14 cellular contexts compared by ENCODE assay signal in the genomic region with DNA sequence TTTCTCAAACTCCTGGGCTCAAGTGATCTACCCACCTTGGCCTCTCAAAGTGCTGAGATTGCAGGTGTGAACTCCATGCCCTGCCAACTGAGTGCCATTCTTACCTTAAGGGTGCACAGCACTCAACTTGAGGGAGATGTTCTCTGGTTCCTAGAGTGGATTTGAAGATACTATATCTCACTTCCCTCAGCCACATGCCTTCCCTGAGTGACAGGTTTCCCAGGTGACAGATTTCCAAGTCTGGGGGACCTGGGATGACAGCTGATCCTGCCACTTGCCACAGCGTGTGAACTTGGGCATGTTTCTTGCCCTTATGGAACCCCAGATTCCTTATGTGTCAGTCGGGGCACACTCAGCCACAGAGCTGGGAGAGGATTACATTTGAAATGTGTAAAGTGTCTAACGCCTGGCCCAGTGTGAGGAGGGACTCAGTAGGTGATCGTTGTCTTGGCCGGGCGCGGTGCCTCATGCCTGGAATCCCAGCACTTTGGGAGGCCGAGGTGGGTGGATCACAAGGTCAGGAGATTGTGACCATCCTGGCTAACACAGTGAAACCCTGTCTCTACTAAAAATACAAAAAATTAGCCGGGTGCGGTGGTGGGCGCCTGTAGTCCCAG. TPM values are rescaled to one million over a fixed set of nuclear protein-coding genes. Genes with fewer than 3 reads are reported as not detected.
A peak's percentile ranks its signal among the peaks of the same experiment; 100 is the strongest.
DNase-seq lines count a peak whose midpoint lies in the region; ATAC-seq and TF ChIP-seq lines count a peak whose summit lies in the region.
"Had no signal": no experiment of that assay in that cellular context is flagged by ENCODE, and none has a peak within 500 bp of the region (broad histone marks: within the 10 kb centered on the region; RNA-seq: fewer than 3 reads in every experiment).

No MANE protein-coding gene starts in this region.

- H3K4me2 ChIP-seq in BLaER1: peak overlapping the region; percentile 95; the same call in 1 of the 2 replicates

- no peak overlapping the region for H3K4me3 ChIP-seq in BLaER1
- H3K4me3 ChIP-seq in gastroesophageal sphincter: no peak overlapping the region
- H3K4me3 ChIP-seq in skin epidermis: no peak overlapping the region

- TF ChIP-seq CTCF in gastroesophageal sphincter (IDR thresholded peaks at IDR 0.05): no peak
- TF ChIP-seq CTCF in mesothelial cell of epicardium (IDR thresholded peaks at IDR 0.05; ENCODE audit: unreplicated experiment): no peak

- TF ChIP-seq POLR2A in gastroesophageal sphincter (IDR thresholded peaks at IDR 0.05): no peak

- no peaks in the 10 kb centered on the region for H3K36me3 Mint-ChIP-seq in mesothelial cell of epicardium
- H3K36me3 Mint-ChIP-seq: CD8-positive, alpha-beta T cell had no signal

- H3K4me1 ChIP-seq in BLaER1 (peaks cover 100% of the 10 kb centered on the region), gastroesophageal sphincter (peaks cover 6 to 99% (median 48%) of the 10 kb centered on the region in 3 donors)

- H3K27me3 ChIP-seq in BLaER1 (no peaks in the 10 kb centered on the region), gastroesophageal sphincter (no peaks in the 10 kb centered on the region)

- H3K27me3 Mint-ChIP-seq in mesothelial cell of epicardium (ENCODE audit: low read depth): no peaks in the 10 kb centered on the region

- TF ChIP-seq EP300 in gastroesophageal sphincter (IDR thresholded peaks at IDR 0.05): no peak

- H3K27ac ChIP-seq in BLaER1 (peak overlapping the region; percentile 10; the same call in 1 of the 2 replicates), gastroesophageal sphincter (peak overlapping the region; percentile 94 to 96 (median 94)), skin epidermis (peak overlapping the region in 13 of 21 experiments; percentile 13 to 93 (median 80))

- H3K9me3 ChIP-seq in BLaER1 (no peaks in the 10 kb centered on the region), gastroesophageal sphincter (no peaks in the 10 kb centered on the region)

- no peak for ATAC-seq in gastroesophageal sphincter
- no peak for ATAC-seq in GM19395 (IDR thresholded peaks at IDR 0.05; ENCODE audit: unreplicated experiment)
- ATAC-seq in HG02759 (IDR thresholded peaks at IDR 0.05; ENCODE audit: unreplicated experiment): no peak
- ATAC-seq: CD8-positive, alpha-beta T cell; SK-N-SH treated with all-trans-retinoic acid at 6 μM for 48 hours had no signal

- no peaks in the 10 kb centered on the region for H3K9me3 Mint-ChIP-seq in mesothelial cell of epicardium
- H3K9me3 Mint-ChIP-seq: CD8-positive, alpha-beta T cell had no signal

- H3K9ac ChIP-seq in BLaER1: 0 out of 2 replicates have a peak overlapping the region, but pooled peaks have one; percentile 76

- no peak overlapping the region for H3K4me3 Mint-ChIP-seq in mesothelial cell of epicardium
- H3K4me3 Mint-ChIP-seq: CD8-positive, alpha-beta T cell had no signal

- 93% methylated on average over 3 to 6 of the region's 11 CpGs for WGBS in gastroesophageal sphincter (ENCODE audit: low coverage in 1 of 2), 2 donors

- H3K4me1 Mint-ChIP-seq in mesothelial cell of epicardium: peaks cover 57% of the 10 kb centered on the region

- H3K27ac Mint-ChIP-seq in mesothelial cell of epicardium: no peak overlapping the region

- H4K20me1 ChIP-seq in BLaER1: no peaks in the 10 kb centered on the region

- H3K36me3 ChIP-seq in BLaER1 (no peaks in the 10 kb centered on the region), gastroesophageal sphincter (no peaks in the 10 kb centered on the region)

- DNase-seq in NAMALWA (ENCODE audit: low spot score): peak; percentile 3
- DNase-seq in mesothelial cell of epicardium (ENCODE audit: low spot score in 2 of 2, unreplicated experiment in 2 of 2): no peak
- DNase-seq in 8988T: no peak
- DNase-seq: CD8-positive, alpha-beta T cell; cortex of kidney; kidney had no signal

RNA-seq across cellular contexts. Expression of a gene that starts 29.6 kb away (rescaled TPM):
- 100 to 1,000 TPM in 3 of 4 donors, 10 to 100 TPM in 1; 74.5 to 169 (median 116) TPM for total RNA-seq in gastroesophageal sphincter
- total RNA-seq in mesothelial cell of epicardium: 186 to 192 TPM (median 191 TPM) in 3 replicates

RNA-seq across cellular contexts. Expression of a gene that starts 46.3 kb away (rescaled TPM):
- total RNA-seq in gastroesophageal sphincter: under 1 TPM in 2 of 4 donors, not detected in 2; 0.13 to 0.16 TPM
- 0.13 to 0.18 TPM in 2 of 3 replicates, not detected in the other for total RNA-seq in mesothelial cell of epicardium
- total RNA-seq: fibroblast of villous mesenchyme, HT1080 had no signal

Comparison
In these comparisons a context has a peak if more than half of its experiments do, and no peak if none do; other contexts are left out.
1. H3K27ac ChIP-seq: peak in every context shown above with its lines; median percentile 94 in gastroesophageal sphincter; 80 in skin epidermis; 10 in BLaER1.